ENCODE assay signal across 27 cellular contexts in the genomic region with DNA sequence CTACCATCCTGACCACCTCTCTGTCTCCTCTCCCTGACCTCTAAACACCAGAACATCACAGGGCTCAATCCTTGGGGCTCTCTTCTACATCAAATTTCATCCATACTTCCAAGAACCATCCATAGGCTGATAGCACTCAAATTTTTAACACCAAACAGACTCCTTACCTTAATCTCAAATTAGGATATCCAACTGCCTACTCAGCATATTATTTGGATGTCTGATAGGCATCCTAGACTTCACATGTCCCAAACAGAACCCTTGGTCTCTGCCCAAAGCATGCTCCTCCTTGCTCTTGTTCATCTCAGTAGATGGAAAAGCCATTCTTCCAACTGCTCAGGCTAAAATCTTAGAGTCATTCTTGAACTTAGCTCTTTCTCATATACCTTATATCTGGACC.
"Had no signal": no experiment of that assay in that cellular context is flagged by ENCODE, and none has a peak within 500 bp of the region (broad histone marks: within the 10 kb centered on the region; RNA-seq: fewer than 3 reads in every experiment).

No MANE protein-coding gene starts in this region.

- H3K4me1 ChIP-seq: parathyroid adenoma, psoas muscle, spleen, suprapubic skin, testis, tibial artery, transverse colon, upper lobe of right lung, vagina had no signal

- DNase-seq: natural killer cell; ovary; posterior cingulate gyrus; psoas muscle; right cardiac atrium; spleen; stimulated activated CD4-positive, alpha-beta T cell treated with anti-CD3 and anti-CD28 coated beads, Interleukin-12 subunit alpha, Interleukin-12 subunit beta, amount 100 ng/mL, for 4 hours; stimulated activated CD4-positive, alpha-beta T cell treated with anti-CD3 and anti-CD28 coated beads, Interleukin-1b, Interleukin-23, amount 100 ng/mL, for 48 hours; stimulated activated CD4-positive, alpha-beta T cell treated with anti-CD3 and anti-CD28 coated beads, Interleukin-4, amount 100 ng/mL, for 1 hour; stimulated activated CD4-positive, alpha-beta T cell treated with anti-CD3 and anti-CD28 coated beads, Interleukin-4, amount 100 ng/mL, for 4 hours; stimulated activated CD8-positive, alpha-beta memory T cell treated with anti-CD3 and anti-CD28 coated beads, Interleukin-4, amount 100 ng/mL, for 48 hours; stimulated activated naive CD4-positive, alpha-beta T cell; stimulated activated naive CD8-positive, alpha-beta T cell treated with anti-CD3 and anti-CD28 coated beads, Interleukin-15, amount 100 ng/mL, for 72 hours; stimulated activated naive CD8-positive, alpha-beta T cell treated with anti-CD3 and anti-CD28 coated beads, Interleukin-15, Interleukin-2, amounts not matched to agents 100 U/mL and 50 U/mL, for 24 hours; substantia nigra; testis; tibial artery; transverse colon; upper lobe of right lung had no signal

- H3K27me3 ChIP-seq: neural progenitor cell, ovary, suprapubic skin, testis, vagina had no signal

- H3K9me3 ChIP-seq: ovary, psoas muscle, spleen, suprapubic skin, testis, tibial artery, transverse colon, upper lobe of right lung, vagina had no signal

- H3K4me3 ChIP-seq: neural progenitor cell, ovary, psoas muscle, skin epidermis, smooth muscle cell, spleen, suprapubic skin, testis, tibial artery, transverse colon, upper lobe of right lung, vagina had no signal

- H3K79me2 ChIP-seq: parathyroid adenoma had no signal

- H3K9ac ChIP-seq: neural progenitor cell, parathyroid adenoma had no signal

- H3K27ac ChIP-seq: neural progenitor cell, ovary, parathyroid adenoma, psoas muscle, skin epidermis, spleen, suprapubic skin, testis, tibial artery, transverse colon, upper lobe of right lung, vagina had no signal

- H2AFZ ChIP-seq: neural progenitor cell, parathyroid adenoma had no signal

- H3K4me2 ChIP-seq: neural progenitor cell, smooth muscle cell had no signal

- H3K36me3 ChIP-seq: neural progenitor cell, ovary, spleen, suprapubic skin, tibial artery, transverse colon, upper lobe of right lung, vagina had no signal

- ATAC-seq: natural killer cell; psoas muscle; right cardiac atrium; sciatic nerve; stimulated activated memory B cell treated with anti-CD40 and anti-IgM and Interleukin-4, amounts not matched to agents 10 μg/mL and 1 μg/mL and 100 μg/mL, for 72 hours; stimulated activated naive CD8-positive, alpha-beta T cell treated with anti-CD3 and anti-CD28 coated beads, Interleukin-15, amount 100 ng/mL, for 72 hours; stimulated activated naive CD8-positive, alpha-beta T cell treated with anti-CD3 and anti-CD28 coated beads, Interleukin-15, Interleukin-2, amounts not matched to agents 100 U/mL and 50 U/mL, for 24 hours; upper lobe of right lung had no signal
